ENCODE assay signal across 12 cellular contexts in genomic region chr1:219773775-219774174, GRCh38.
DNase-seq lines count a peak whose midpoint lies in the region; ATAC-seq, FAIRE-seq and TF ChIP-seq lines count a peak whose summit lies in the region.
"Had no signal": no experiment of that assay in that cellular context is flagged by ENCODE, and none has a peak within 500 bp of the region (broad histone marks: within the 10 kb centered on the region; RNA-seq: fewer than 3 reads in every experiment).

No MANE protein-coding gene starts in this region.

- FAIRE-seq in GM12891 (lab: Jason Lieb, UNC): no peak
- FAIRE-seq: HepG2 had no signal

- ATAC-seq in GM19397 (IDR thresholded peaks at IDR 0.05; ENCODE audit: unreplicated experiment) (peak; percentile 95), HG02840 (IDR thresholded peaks at IDR 0.05; ENCODE audit: low FRiP score, unreplicated experiment) (peak; percentile 89), HG03520 (IDR thresholded peaks at IDR 0.05; ENCODE audit: unreplicated experiment) (peak; percentile 99)
- ATAC-seq: gastroesophageal sphincter, HepG2 had no signal

- no peak for TF ChIP-seq POLR2A in GM12891 (IDR thresholded peaks at IDR 0.05; ENCODE audit: low read depth, low read length)

- DNase-seq in GM12891 (ENCODE audit: insufficient read length, low spot score): no peak
- DNase-seq in NCI-H1930 (lab: John Stamatoyannopoulos, UW): no peak
- no peak for DNase-seq in 8988T
- DNase-seq in NCI-H1436 (lab: John Stamatoyannopoulos, UW): no peak
- no peak for DNase-seq in HuH-7 (ENCODE audit: low spot score)
- DNase-seq: activated naive CD8-positive, alpha-beta T cell treated with anti-CD3 and anti-CD28 coated beads for 36 hours; SK-N-SH had no signal

TF ChIP-seq in GM12891, 5 proteins besides CTCF, POLR2A, EP300 and RAD21:
- TF ChIP-seq TAF1 (IDR thresholded peaks at IDR 0.05; ENCODE audit: low read depth, low read length) (no peak), POU2F2 (IDR thresholded peaks at IDR 0.05; ENCODE audit: low read depth, low read length) (peak; percentile 71; the same call in 1 of the 2 replicates), SPI1 (IDR thresholded peaks at IDR 0.05; ENCODE audit: low read depth, low read length) (no peak)
